7 cellular contexts compared by ENCODE assay signal in genomic region chr7:57867884-57868701, GRCh38.
DNase-seq lines count a peak whose midpoint lies in the region; ATAC-seq and TF ChIP-seq lines count a peak whose summit lies in the region.

No MANE protein-coding gene starts in this region.

- DNase-seq in GM03348 (ENCODE audit: low spot score) (peak; percentile 4), NCI-H146 treated with DMSO at 0.1 percent for 48 hours (lab: John Stamatoyannopoulos, UW; ENCODE audit: unreplicated experiment) (peak; percentile 6), epithelial cell of proximal tubule (ENCODE audit: low read depth) (no peak), retinal pigment epithelial cell (ENCODE audit: low read depth) (no peak), sciatic nerve (ENCODE audit: low spot score) (no peak), SIG-M5 (lab: John Stamatoyannopoulos, UW) (no peak)

- TF ChIP-seq CTCF in epithelial cell of proximal tubule (conservative IDR thresholded peaks at IDR 0.05; ENCODE audit: low read depth, low read length) (no peak), retinal pigment epithelial cell (conservative IDR thresholded peaks at IDR 0.05; ENCODE audit: low read depth, low read length) (no peak)

- intact Hi-C loops in sciatic nerve (cut with DNase I), result no loop called here

- no peak for ATAC-seq in HG03280 (IDR thresholded peaks at IDR 0.05; ENCODE audit: unreplicated experiment)
- no peak for ATAC-seq in sciatic nerve

- H3K4me3 ChIP-seq in epithelial cell of proximal tubule (ENCODE audit: low read depth, low read length) (peak overlapping the region; percentile 49), retinal pigment epithelial cell (ENCODE audit: low read length) (peak overlapping the region; percentile 33)

Comparison
In these comparisons a context has a peak if more than half of its experiments do, and no peak if none do; other contexts are left out.
1. DNase-seq: peak in GM03348 (single experiment) and NCI-H146 treated with DMSO at 0.1 percent for 48 hours (single experiment); none in epithelial cell of proximal tubule (single experiment), retinal pigment epithelial cell (single experiment), sciatic nerve (single experiment) and SIG-M5 (single experiment).